In genomic region chr4:186067757-186068385, GRCh38 we compare ENCODE assay signal across 8 cellular contexts. TPM values are rescaled to one million over a fixed set of nuclear protein-coding genes. Genes with fewer than 3 reads are reported as not detected.
DNase-seq lines count a peak whose midpoint lies in the region; ATAC-seq and TF ChIP-seq lines count a peak whose summit lies in the region.

No MANE protein-coding gene starts in this region.

- no peaks in the 10 kb centered on the region for H3K36me3 ChIP-seq in parathyroid adenoma (ENCODE audit: control insufficient read depth, insufficient read depth, low read length)

- H3K4me3 Mint-ChIP-seq in activated T-cell treated with anti-CD3 and anti-CD28 coated beads, Interleukin-2, amount 50 U/mL, for 4 hours = peak overlapping the region; percentile 79

- H3K4me1 Mint-ChIP-seq in activated T-cell treated with anti-CD3 and anti-CD28 coated beads, Interleukin-2, amount 50 U/mL, for 4 hours (ENCODE audit: low read depth) = peaks cover 27% of the 10 kb centered on the region

- H3K79me2 ChIP-seq in parathyroid adenoma = no peaks in the 10 kb centered on the region

- H3K9me3 ChIP-seq in parathyroid adenoma (ENCODE audit: control insufficient read depth, low read length) = no peaks in the 10 kb centered on the region

- peak overlapping the region; percentile 91 for H3K4me2 ChIP-seq in parathyroid adenoma (ENCODE audit: low read length)

- no peaks in the 10 kb centered on the region for H3K4me1 ChIP-seq in parathyroid adenoma

- no peak for TF ChIP-seq POLR2A in GM18505 (IDR thresholded peaks at IDR 0.05; ENCODE audit: borderline replicate concordance, extremely low read depth, insufficient read depth, insufficient read length)

- no peaks in the 10 kb centered on the region for H3K36me3 Mint-ChIP-seq in activated T-cell treated with anti-CD3 and anti-CD28 coated beads, Interleukin-2, amount 50 U/mL, for 4 hours (ENCODE audit: insufficient read depth)

- no peaks in the 10 kb centered on the region for H3K9me3 Mint-ChIP-seq in activated T-cell treated with anti-CD3 and anti-CD28 coated beads, Interleukin-2, amount 50 U/mL, for 4 hours

- H3K9ac ChIP-seq in parathyroid adenoma = no peak overlapping the region

- no peaks in the 10 kb centered on the region for H3K27me3 Mint-ChIP-seq in activated T-cell treated with anti-CD3 and anti-CD28 coated beads, Interleukin-2, amount 50 U/mL, for 4 hours (ENCODE audit: low read depth)

- H3K27ac ChIP-seq in parathyroid adenoma = no peak overlapping the region

- peak; percentile 42 for TF ChIP-seq CTCF in foreskin fibroblast (IDR thresholded peaks at IDR 0.05; ENCODE audit: low read depth, low read length)
- peak; percentile 25 for TF ChIP-seq CTCF in parathyroid adenoma (IDR thresholded peaks at IDR 0.05)

- H3K27me3 ChIP-seq in parathyroid adenoma (ENCODE audit: control insufficient read depth, insufficient read depth, low read length) = no peaks in the 10 kb centered on the region

- peak overlapping the region; percentile 49 to 63 for H3K4me3 ChIP-seq in foreskin fibroblast (ENCODE audit: low read depth in 1 of 2, low read length in 2 of 2)
- peak overlapping the region; percentile 83 for H3K4me3 ChIP-seq in parathyroid adenoma (ENCODE audit: low read depth, low read length)

- peak; percentile 90 for ATAC-seq in GM18505 (IDR thresholded peaks at IDR 0.05; ENCODE audit: unreplicated experiment)
- peak; percentile 90 for ATAC-seq in HG02981 (IDR thresholded peaks at IDR 0.05; ENCODE audit: unreplicated experiment)
- ATAC-seq in activated T-cell treated with anti-CD3 and anti-CD28 coated beads, Interleukin-2, amount 50 U/mL, for 4 hours = peak in 1 of 2 donors; percentile 43

- DNase-seq in AG20443 (ENCODE audit: low spot score) = peak; percentile 55
- peak; percentile 42 for DNase-seq in NCI-H345 (lab: John Stamatoyannopoulos, UW)
- no peak for DNase-seq in activated T-cell treated with anti-CD3 and anti-CD28 coated beads, Interleukin-2, amount 50 U/mL, for 4 hours
- peak; percentile 34 to 70 for DNase-seq in foreskin fibroblast
- no peak for DNase-seq in cerebellar nuclear complex (lab: John Stamatoyannopoulos, UW)

- peak overlapping the region; percentile 78 for H2AFZ ChIP-seq in parathyroid adenoma

RNA-seq across cellular contexts. Expression of gene TLR3, which starts 1.1 kb away (rescaled TPM):
- total RNA-seq in activated T-cell treated with anti-CD3 and anti-CD28 coated beads, Interleukin-2, amount 50 U/mL, for 4 hours = under 1 TPM in 1 of 3 donors, not detected in 2; 0.03 TPM

RNA-seq across cellular contexts. Expression of gene FAM149A, which starts 36.6 kb away (rescaled TPM):
- 1 to 10 TPM in 1 of 3 donors, under 1 TPM in 1, not detected in 1; 0.90 to 1.2 TPM for total RNA-seq in activated T-cell treated with anti-CD3 and anti-CD28 coated beads, Interleukin-2, amount 50 U/mL, for 4 hours

Comparison
In these comparisons a context has a peak if more than half of its experiments do, and no peak if none do; other contexts are left out.
1. DNase-seq: peak in AG20443 (single experiment), NCI-H345 (single experiment) and foreskin fibroblast (2 of 2); none in activated T-cell treated with anti-CD3 and anti-CD28 coated beads, Interleukin-2, amount 50 U/mL, for 4 hours (single experiment) and cerebellar nuclear complex (0 of 2).